ENCODE assay signal across 25 cellular contexts in the genomic region with DNA sequence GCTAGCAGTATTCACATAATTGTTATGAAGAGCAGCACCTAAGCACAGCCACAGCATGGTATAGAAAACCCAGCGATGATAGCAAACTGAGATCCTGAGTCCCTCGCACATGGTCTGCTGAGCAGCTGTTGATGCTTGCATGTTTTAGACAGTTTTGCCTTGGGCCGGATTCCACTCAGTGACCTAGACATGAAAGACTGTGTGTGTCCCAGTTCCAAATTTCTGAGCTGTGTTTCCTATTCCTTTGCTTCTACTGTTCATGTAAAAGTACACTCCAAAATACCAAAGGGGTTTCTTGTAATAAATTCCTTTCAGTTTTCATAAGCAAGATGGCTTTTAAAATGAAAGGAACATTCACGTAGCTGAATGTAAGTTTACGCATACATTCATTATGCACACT.
"Had no signal": no experiment of that assay in that cellular context is flagged by ENCODE, and none has a peak within 500 bp of the region (broad histone marks: within the 10 kb centered on the region; RNA-seq: fewer than 3 reads in every experiment).

No MANE protein-coding gene starts in this region.

- H3K4me3 ChIP-seq: stomach, suprapubic skin, testis, thoracic aorta, thyroid gland, tibial artery, tibial nerve, transverse colon, upper lobe of left lung, upper lobe of right lung, uterus, vagina had no signal

- H3K9me3 ChIP-seq: stomach, suprapubic skin, testis, thoracic aorta, thyroid gland, tibial artery, tibial nerve, transverse colon, upper lobe of left lung, upper lobe of right lung, uterus, vagina had no signal

- H3K27ac ChIP-seq: stomach, suprapubic skin, testis, thoracic aorta, thyroid gland, tibial artery, tibial nerve, transverse colon, upper lobe of left lung, upper lobe of right lung, uterus, vagina had no signal

- ATAC-seq: stimulated activated effector memory CD8-positive, alpha-beta T cell treated with anti-CD3 and anti-CD28 coated beads, Interleukin-12 subunit alpha, Interleukin-12 subunit beta, amount 100 ng/mL, for 72 hours; stimulated activated memory B cell treated with anti-CD40 and anti-IgM and Interleukin-4, amounts not matched to agents 10 μg/mL and 1 μg/mL and 100 μg/mL, for 72 hours; stimulated activated naive B cell treated with anti-CD40 and anti-IgM and Interleukin-4, amounts not matched to agents 10 μg/mL and 1 μg/mL and 100 μg/mL, for 72 hours; stimulated activated naive CD8-positive, alpha-beta T cell treated with anti-CD3 and anti-CD28 coated beads, Interleukin-15, amount 100 ng/mL, for 72 hours; stimulated activated naive CD8-positive, alpha-beta T cell treated with anti-CD3 and anti-CD28 coated beads, Interleukin-15, Interleukin-2, amounts not matched to agents 100 U/mL and 50 U/mL, for 24 hours; upper lobe of right lung had no signal

- H3K27me3 ChIP-seq: stomach, testis, thyroid gland, tibial artery, tibial nerve, transverse colon, upper lobe of left lung, upper lobe of right lung, uterus, vagina had no signal

- H3K4me1 ChIP-seq: stomach, suprapubic skin, testis, thyroid gland, tibial artery, tibial nerve, transverse colon, upper lobe of left lung, upper lobe of right lung, uterus, vagina had no signal

- H3K36me3 ChIP-seq: stomach, suprapubic skin, thoracic aorta, thyroid gland, tibial artery, tibial nerve, transverse colon, upper lobe of left lung, upper lobe of right lung, uterus, vagina had no signal

- DNase-seq: stimulated activated CD4-positive, alpha-beta T cell treated with anti-CD3 and anti-CD28 coated beads, Interleukin-2, amount 100 ng/mL, for 48 hours; stimulated activated CD4-positive, alpha-beta T cell treated with anti-CD3 and anti-CD28 coated beads, Interleukin-4, amount 100 ng/mL, for 1 hour; stimulated activated CD4-positive, alpha-beta T cell treated with anti-CD3 and anti-CD28 coated beads, Interleukin-4, amount 100 ng/mL, for 24 hours; stimulated activated CD4-positive, alpha-beta T cell treated with anti-CD3 and anti-CD28 coated beads, Interleukin-4, amount 100 ng/mL, for 4 hours; stimulated activated CD8-positive, alpha-beta memory T cell treated with anti-CD3 and anti-CD28 coated beads, Interleukin-4, amount 100 ng/mL, for 48 hours; stimulated activated naive B cell treated with anti-CD40 and anti-IgM and Interleukin-4, amounts not matched to agents 10 μg/mL and 1 μg/mL and 100 μg/mL, for 72 hours; stimulated activated naive CD4-positive, alpha-beta T cell; stimulated activated naive CD4-positive, alpha-beta T cell treated with Interleukin-2 at 50 U/mL for 16 hours; stimulated activated naive CD8-positive, alpha-beta T cell treated with anti-CD3 and anti-CD28 coated beads, Interleukin-15, amount 100 ng/mL, for 72 hours; stimulated activated naive CD8-positive, alpha-beta T cell treated with anti-CD3 and anti-CD28 coated beads, Interleukin-15, Interleukin-2, amounts not matched to agents 100 U/mL and 50 U/mL, for 24 hours; stomach; substantia nigra; testis; thyroid gland; tibial artery; transverse colon; upper lobe of left lung; upper lobe of right lung; uterus had no signal
